16 cellular contexts compared by ENCODE assay signal in the genomic region with DNA sequence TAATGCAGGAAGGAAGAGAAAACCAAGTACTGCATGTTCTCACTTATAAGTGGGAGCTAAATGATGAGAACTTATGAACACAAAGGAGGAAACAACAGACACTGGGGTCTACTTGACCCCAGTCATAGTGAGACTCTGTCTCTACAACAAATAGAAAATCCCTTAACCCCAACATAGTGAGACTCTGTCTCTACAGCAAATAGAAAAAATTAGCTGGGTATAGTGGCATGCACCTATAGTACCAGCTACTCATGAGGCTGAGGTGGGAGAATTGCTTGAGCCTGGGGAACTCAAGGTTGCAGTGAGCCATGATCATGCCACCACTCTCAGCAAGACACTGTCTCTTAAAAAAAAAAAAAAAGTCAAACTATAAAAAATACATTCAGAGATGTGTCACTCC.
"Had no signal": no experiment of that assay in that cellular context is flagged by ENCODE, and none has a peak within 500 bp of the region (broad histone marks: within the 10 kb centered on the region; RNA-seq: fewer than 3 reads in every experiment).

No MANE protein-coding gene starts in this region.

- H3K36me3 ChIP-seq: ascending aorta, neutrophil, thyroid gland, uterus, WERI-Rb-1 had no signal

- H3K27me3 ChIP-seq: ascending aorta, dorsolateral prefrontal cortex, neutrophil, thyroid gland, uterus had no signal

- H3K9me3 ChIP-seq: ascending aorta, thyroid gland, uterus had no signal

- H3K4me3 ChIP-seq: ascending aorta, dorsolateral prefrontal cortex, lung, thyroid gland, uterus had no signal

- ATAC-seq: activated CD8-positive, alpha-beta T cell treated with anti-CD3 and anti-CD28 coated beads, Interleukin-2, amount 10 ng/mL, durations not matched to agents 7 days and 5 days; activated naive CD8-positive, alpha-beta T cell treated with anti-CD3 and anti-CD28 coated beads, Interleukin-2, amount 50 U/mL, for 24 hours; esophagus mucosa; naive thymus-derived CD4-positive, alpha-beta T cell had no signal

- H3K4me1 ChIP-seq: ascending aorta, thyroid gland, uterus had no signal

- DNase-seq: activated CD4-positive, alpha-beta T cell treated with anti-CD3 and anti-CD28 coated beads for 48 hours; activated CD8-positive, alpha-beta memory T cell treated with anti-CD3 and anti-CD28 coated beads, Interleukin-2, amount 50 U/mL, for 48 hours; activated CD8-positive, alpha-beta T cell treated with anti-CD3 and anti-CD28 coated beads, Interleukin-2, amount 10 ng/mL, durations not matched to agents 7 days and 5 days; activated naive CD8-positive, alpha-beta T cell treated with anti-CD3 and anti-CD28 coated beads, Interleukin-2, amount 50 U/mL, for 24 hours; dorsolateral prefrontal cortex; hypothalamus; naive thymus-derived CD4-positive, alpha-beta T cell; posterior cingulate gyrus; stimulated activated CD4-positive, alpha-beta T cell treated with anti-CD3 and anti-CD28 coated beads, Interleukin-15, amount 100 ng/mL, for 24 hours; thyroid gland; uterus; WERI-Rb-1 had no signal

- H3K27ac ChIP-seq: ascending aorta, dorsolateral prefrontal cortex, neutrophil, thyroid gland, uterus, WERI-Rb-1 had no signal
